ENCODE assay signal across 8 cellular contexts in genomic region chr3:30628931-30629590, GRCh38. TPM values are rescaled to one million over a fixed set of nuclear protein-coding genes. Genes with fewer than 3 reads are reported as not detected.
A peak's percentile ranks its signal among the peaks of the same experiment; 100 is the strongest.
DNase-seq lines count a peak whose midpoint lies in the region; ATAC-seq and TF ChIP-seq lines count a peak whose summit lies in the region.

No MANE protein-coding gene starts in this region.

- H3F3A ChIP-seq in PC-9 (ENCODE audit: insufficient read depth, low read depth) = peaks cover 14% of the 10 kb centered on the region; the same call in 1 of the 2 replicates

- H3K4me3 ChIP-seq in skeletal muscle tissue (ENCODE audit: low read length in 3 of 3) (peak overlapping the region in 1 of 3 donors; percentile 18), PC-9 (no peak overlapping the region)

- H3K9me3 Mint-ChIP-seq in T-helper 2 cell treated with Interferon-gamma antibody and Interleukin-4, amounts not matched to agents 5 μg/mL and 100 μg/mL, for 36 hours = no peaks in the 10 kb centered on the region

- ATAC-seq in HG02678 (IDR thresholded peaks at IDR 0.05; ENCODE audit: unreplicated experiment) = peak; percentile 50
- ATAC-seq in foreskin keratinocyte = no peak

- H3K27ac ChIP-seq in foreskin keratinocyte = peak overlapping the region; percentile 29
- peak overlapping the region; percentile 59 for H3K27ac ChIP-seq in skeletal muscle tissue (ENCODE audit: low read depth, low read length)
- H3K27ac ChIP-seq in PC-9 = no peak overlapping the region

- H3K4me1 ChIP-seq in foreskin keratinocyte = peaks cover 54% of the 10 kb centered on the region
- H3K4me1 ChIP-seq in skeletal muscle tissue (ENCODE audit: control insufficient read depth in 3 of 3, insufficient read depth in 3 of 3, low read length in 3 of 3) = peaks cover 27 to 70% (median 53%) of the 10 kb centered on the region in 3 donors
- H3K4me1 ChIP-seq in PC-9 (replicated peaks; ENCODE audit: insufficient read depth) = peaks cover 27% of the 10 kb centered on the region

- peaks cover 55% of the 10 kb centered on the region for H3K36me3 Mint-ChIP-seq in T-helper 2 cell treated with Interferon-gamma antibody and Interleukin-4, amounts not matched to agents 5 μg/mL and 100 μg/mL, for 36 hours (ENCODE audit: low read depth)

- H3K27me3 Mint-ChIP-seq in T-helper 2 cell treated with Interferon-gamma antibody and Interleukin-4, amounts not matched to agents 5 μg/mL and 100 μg/mL, for 36 hours (ENCODE audit: low read depth) = no peaks in the 10 kb centered on the region

- TF ChIP-seq CTCF in foreskin keratinocyte (conservative IDR thresholded peaks at IDR 0.05) (peak; percentile 58), PC-9 (conservative IDR thresholded peaks at IDR 0.05) (no peak)

- CTCF ChIA-PET in PC-9 (lab: Charles Lee) = interaction anchor here (0.6 kb wide), 1 partner anchor 513 kb away, joined by 4 read pairs; no protein-coding TSS in a partner anchor

- no peak overlapping the region for H3K9ac ChIP-seq in skeletal muscle tissue (ENCODE audit: low read depth in 1 of 3, low read length in 3 of 3)

- no peaks in the 10 kb centered on the region for H4K20me1 ChIP-seq in PC-9 (ENCODE audit: insufficient read depth)

- H3K4me3 Mint-ChIP-seq in T-helper 2 cell treated with Interferon-gamma antibody and Interleukin-4, amounts not matched to agents 5 μg/mL and 100 μg/mL, for 36 hours = peak overlapping the region; percentile 68

- H3K4me1 Mint-ChIP-seq in T-helper 2 cell treated with Interferon-gamma antibody and Interleukin-4, amounts not matched to agents 5 μg/mL and 100 μg/mL, for 36 hours (ENCODE audit: low read depth) = peaks cover 79% of the 10 kb centered on the region

- no peaks in the 10 kb centered on the region for H3K9me2 ChIP-seq in PC-9 (ENCODE audit: insufficient read depth)

- H3K9me3 ChIP-seq in skeletal muscle tissue (ENCODE audit: control insufficient read depth in 3 of 3, low read length in 3 of 3) = peaks cover 0 to 2% (median 0%) of the 10 kb centered on the region in 3 donors
- H3K9me3 ChIP-seq in PC-9 (ENCODE audit: insufficient read depth, low read depth) = no peaks in the 10 kb centered on the region

- intact Hi-C loops in PC-9 (cut with micrococcal nuclease; ENCODE audit: unreplicated experiment) = no loop called here

- no peak overlapping the region for H3K4me2 ChIP-seq in PC-9

- BruUV-seq in PC-9 (replicated peaks; lab: Mats Ljungman, UMichigan) = no TSS peak

- no peak for DNase-seq in T-helper 2 cell treated with Interferon-gamma antibody and Interleukin-4, amounts not matched to agents 5 μg/mL and 100 μg/mL, for 36 hours (ENCODE audit: low spot score)
- DNase-seq in foreskin keratinocyte = no peak
- no peak for DNase-seq in NCI-H146 treated with DMSO at 0.1 percent for 48 hours (lab: John Stamatoyannopoulos, UW; ENCODE audit: unreplicated experiment)
- DNase-seq in NCI-H1092 (lab: John Stamatoyannopoulos, UW) = no peak
- no peak for DNase-seq in NCI-H82 (lab: John Stamatoyannopoulos, UW)
- no peak for DNase-seq in PC-9

- H3K79me2 ChIP-seq in PC-9 (ENCODE audit: low read depth) = no peaks in the 10 kb centered on the region

- no peaks in the 10 kb centered on the region for H3K36me3 ChIP-seq in skeletal muscle tissue (ENCODE audit: control insufficient read depth in 3 of 3, insufficient read depth in 3 of 3, low read length in 3 of 3)
- no peaks in the 10 kb centered on the region for H3K36me3 ChIP-seq in PC-9 (ENCODE audit: low read depth)

- POLR2A ChIA-PET in PC-9 (lab: Charles Lee; ENCODE audit: unreplicated experiment) = interaction anchor here (0.6 to 0.7 kb wide), 2 partner anchors 9 to 91 kb away, joined by 5 read pairs; no protein-coding TSS in a partner anchor

- no peak overlapping the region for H2AFZ ChIP-seq in PC-9

- peak overlapping the region; percentile 96 for H3K27ac Mint-ChIP-seq in T-helper 2 cell treated with Interferon-gamma antibody and Interleukin-4, amounts not matched to agents 5 μg/mL and 100 μg/mL, for 36 hours

- H3K27me3 ChIP-seq in foreskin keratinocyte (no peaks in the 10 kb centered on the region), skeletal muscle tissue (ENCODE audit: control insufficient read depth in 3 of 3, insufficient read depth in 3 of 3, low read length in 3 of 3) (no peaks in the 10 kb centered on the region), PC-9 (ENCODE audit: insufficient read depth, low read depth) (no peaks in the 10 kb centered on the region)

RNA-seq across cellular contexts. Expression of gene TGFBR2, which starts 22.7 kb away (rescaled TPM):
- total RNA-seq in foreskin keratinocyte = 125 TPM in 2 replicates
- polyA plus RNA-seq in foreskin keratinocyte = 38.6 and 47.4 TPM in 2 replicates
- total RNA-seq in skeletal muscle tissue = 44.9 TPM
- total RNA-seq in PC-9 (2021) = 26.4 and 33.6 TPM in 2 replicates
